In genomic region chr6:124434416-124434815, GRCh38 we compare ENCODE assay signal across 26 cellular contexts.
DNase-seq lines count a peak whose midpoint lies in the region; ATAC-seq and TF ChIP-seq lines count a peak whose summit lies in the region.
"Had no signal": no experiment of that assay in that cellular context is flagged by ENCODE, and none has a peak within 500 bp of the region (broad histone marks: within the 10 kb centered on the region; RNA-seq: fewer than 3 reads in every experiment).

No MANE protein-coding gene starts in this region.

- H3K4me1 Mint-ChIP-seq in chondrocyte (ENCODE audit: low read depth), result peaks cover 46% of the 10 kb centered on the region
- peaks cover 42% of the 10 kb centered on the region for H3K4me1 Mint-ChIP-seq in osteocyte (ENCODE audit: unreplicated experiment)
- H3K4me1 Mint-ChIP-seq in T-helper 17 cell, result no peaks in the 10 kb centered on the region
- H3K4me1 Mint-ChIP-seq: activated naive CD8-positive, alpha-beta T cell treated with anti-CD3 and anti-CD28 coated beads, Interleukin-2, amount 50 U/mL, for 24 hours; CD8-positive, alpha-beta memory T cell had no signal

- no peak for ATAC-seq in GM18870 (IDR thresholded peaks at IDR 0.05; ENCODE audit: unreplicated experiment)
- ATAC-seq in T-helper 17 cell, result no peak
- ATAC-seq: activated naive CD8-positive, alpha-beta T cell treated with anti-CD3 and anti-CD28 coated beads, Interleukin-2, amount 50 U/mL, for 24 hours; activated T-cell treated with anti-CD3 and anti-CD28 coated beads, Interleukin-2, amount 50 U/mL, for 72 hours; left colon; pancreas; SK-N-SH treated with all-trans-retinoic acid at 6 μM for 48 hours had no signal

- no peaks in the 10 kb centered on the region for H3K27me3 Mint-ChIP-seq in chondrocyte (ENCODE audit: low read depth)
- no peaks in the 10 kb centered on the region for H3K27me3 Mint-ChIP-seq in osteocyte (ENCODE audit: unreplicated experiment)
- no peaks in the 10 kb centered on the region for H3K27me3 Mint-ChIP-seq in T-helper 17 cell
- H3K27me3 Mint-ChIP-seq: activated naive CD8-positive, alpha-beta T cell treated with anti-CD3 and anti-CD28 coated beads, Interleukin-2, amount 50 U/mL, for 24 hours had no signal

- H3K36me3 Mint-ChIP-seq in chondrocyte (ENCODE audit: low read depth) (no peaks in the 10 kb centered on the region), osteocyte (ENCODE audit: unreplicated experiment) (no peaks in the 10 kb centered on the region), T-helper 17 cell (ENCODE audit: low read depth) (no peaks in the 10 kb centered on the region)
- H3K36me3 Mint-ChIP-seq: CD8-positive, alpha-beta memory T cell had no signal

- no peaks in the 10 kb centered on the region for H3K9me3 Mint-ChIP-seq in chondrocyte (ENCODE audit: low read depth)
- no peaks in the 10 kb centered on the region for H3K9me3 Mint-ChIP-seq in osteocyte (ENCODE audit: unreplicated experiment)
- H3K9me3 Mint-ChIP-seq: T-helper 1 cell treated with Interleukin-12 subunit alpha and Interleukin-12 subunit beta and Interleukin-4 antibody, amounts not matched to agents 30 μg/mL and 1 μg/mL, for 36 hours had no signal

- TF ChIP-seq CTCF in chondrocyte (IDR thresholded peaks at IDR 0.05) (no peak), osteocyte (IDR thresholded peaks at IDR 0.05) (no peak)

- H3K9me3 ChIP-seq in T-helper 17 cell (ENCODE audit: control insufficient read depth, low read length, poor library complexity, severe bottlenecking), result no peaks in the 10 kb centered on the region
- H3K9me3 ChIP-seq: esophagus muscularis mucosa, pancreas, uterus had no signal

- no peak overlapping the region for H3K4me3 Mint-ChIP-seq in chondrocyte (ENCODE audit: unreplicated experiment)
- H3K4me3 Mint-ChIP-seq in osteocyte (ENCODE audit: unreplicated experiment), result no peak overlapping the region
- no peak overlapping the region for H3K4me3 Mint-ChIP-seq in T-helper 17 cell
- H3K4me3 Mint-ChIP-seq: activated naive CD8-positive, alpha-beta T cell treated with anti-CD3 and anti-CD28 coated beads, Interleukin-2, amount 50 U/mL, for 24 hours; activated T-cell treated with anti-CD3 and anti-CD28 coated beads, Interleukin-2, amount 50 U/mL, for 72 hours; CD8-positive, alpha-beta memory T cell; T-helper 1 cell treated with Interleukin-12 subunit alpha and Interleukin-12 subunit beta and Interleukin-4 antibody, amounts not matched to agents 30 μg/mL and 1 μg/mL, for 36 hours had no signal

- DNase-seq in HS-5 (ENCODE audit: low read depth), result peak; percentile 22
- peak; percentile 52 for DNase-seq in NOMO-1 treated with dmso at 0.1 percent for 144 hours (lab: John Stamatoyannopoulos, UW; ENCODE audit: unreplicated experiment)
- DNase-seq in chondrocyte (ENCODE audit: low spot score), result no peak
- DNase-seq in osteocyte (ENCODE audit: extremely low spot score, unreplicated experiment), result no peak
- no peak for DNase-seq in inferior parietal cortex (ENCODE audit: extremely low spot score)
- DNase-seq in T-helper 17 cell, result no peak
- no peak for DNase-seq in stimulated activated CD4-positive, alpha-beta T cell treated with anti-CD3 and anti-CD28 coated beads, Interleukin-4, amount 100 ng/mL, for 24 hours
- DNase-seq: activated CD4-positive, alpha-beta T cell treated with anti-CD3 and anti-CD28 coated beads, Interleukin-2, amount 50 U/mL, for 48 hours; activated CD4-positive, CD25-positive, alpha-beta regulatory T cell treated with anti-CD3 and anti-CD28 coated beads, Interleukin-2, amount 50 U/mL, for 72 hours; activated naive CD4-positive, alpha-beta T cell; activated naive CD8-positive, alpha-beta T cell treated with anti-CD3 and anti-CD28 coated beads, Interleukin-2, amount 50 U/mL, for 24 hours; activated T-cell treated with anti-CD3 and anti-CD28 coated beads, Interleukin-2, amount 50 U/mL, for 72 hours; CD8-positive, alpha-beta memory T cell; dorsolateral prefrontal cortex; hippocampal formation; left colon; mammary epithelial cell; NCI-H226; pancreas; small intestine; stimulated activated naive CD4-positive, alpha-beta T cell; uterus had no signal

- H3K27ac Mint-ChIP-seq in chondrocyte (ENCODE audit: unreplicated experiment), result peak overlapping the region; percentile 93
- peak overlapping the region; percentile 80 for H3K27ac Mint-ChIP-seq in osteocyte (ENCODE audit: unreplicated experiment)
- H3K27ac Mint-ChIP-seq in T-helper 17 cell, result no peak overlapping the region
- H3K27ac Mint-ChIP-seq: activated naive CD8-positive, alpha-beta T cell treated with anti-CD3 and anti-CD28 coated beads, Interleukin-2, amount 50 U/mL, for 24 hours; activated T-cell treated with anti-CD3 and anti-CD28 coated beads, Interleukin-2, amount 50 U/mL, for 72 hours; CD8-positive, alpha-beta memory T cell; T-helper 1 cell treated with Interleukin-12 subunit alpha and Interleukin-12 subunit beta and Interleukin-4 antibody, amounts not matched to agents 30 μg/mL and 1 μg/mL, for 36 hours had no signal

Comparison
In these comparisons a context has a peak if more than half of its experiments do, and no peak if none do; other contexts are left out.
1. DNase-seq: peak in HS-5 (single experiment) and NOMO-1 treated with dmso at 0.1 percent for 144 hours (single experiment); none in chondrocyte (single experiment), osteocyte (single experiment), inferior parietal cortex (single experiment), T-helper 17 cell (0 of 3) and stimulated activated CD4-positive, alpha-beta T cell treated with anti-CD3 and anti-CD28 coated beads, Interleukin-4, amount 100 ng/mL, for 24 hours (single experiment).